9 cellular contexts compared by ENCODE assay signal in genomic region chr1:188277771-188278170, GRCh38.
"Had no signal": no experiment of that assay in that cellular context is flagged by ENCODE, and none has a peak within 500 bp of the region (broad histone marks: within the 10 kb centered on the region; RNA-seq: fewer than 3 reads in every experiment).

No MANE protein-coding gene starts in this region.

- H3K9ac ChIP-seq: GM23248 had no signal

- H3K27ac ChIP-seq: GM23248 had no signal

- ATAC-seq: GM23338, HCT116 had no signal

- H3K4me2 ChIP-seq: GM23338 had no signal

- H3K36me3 ChIP-seq: HAP-1 had no signal

- H3K4me3 ChIP-seq: GM23248, GM23338, HAP-1 had no signal

- H2AFZ ChIP-seq: GM23248, GM23338 had no signal

- H3K9me3 ChIP-seq: HAP-1 had no signal

- DNase-seq: GM23248, GOT3, H7, H9, HCEC 1CT, HFFc6 had no signal
